Comparison of ENCODE assay signal across 1 cellular context in the genomic region with DNA sequence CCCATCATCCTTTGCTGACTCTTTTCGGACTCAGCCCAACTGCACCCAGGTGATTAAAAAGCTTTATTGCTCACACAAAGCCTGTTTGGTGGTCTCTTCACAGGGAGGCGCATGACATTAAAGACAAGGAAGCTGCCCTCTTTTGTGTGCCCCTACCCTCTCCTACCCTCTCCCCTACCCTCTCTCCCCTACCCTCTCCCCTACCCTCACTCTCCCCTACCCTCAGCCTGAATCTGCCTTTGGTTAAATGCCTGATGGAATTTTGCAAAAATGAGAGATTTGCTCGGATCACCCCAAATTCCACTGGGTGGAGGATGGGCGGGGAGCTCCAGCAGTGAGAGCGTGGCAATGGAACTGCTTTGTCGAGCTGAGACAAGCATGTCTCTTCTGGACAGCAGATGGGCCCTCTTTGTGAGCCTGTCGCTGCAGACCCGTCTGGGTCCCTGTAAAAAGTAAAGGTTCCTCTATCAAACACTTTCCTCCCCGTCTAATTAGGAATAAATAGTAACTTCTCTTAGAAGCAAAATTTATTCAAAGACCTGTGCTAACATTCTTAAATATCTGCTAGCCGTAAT.
TF ChIP-seq lines count a peak whose summit lies in the region.

No MANE protein-coding gene starts in this region.

TF ChIP-seq in H1, 55 proteins besides CTCF, POLR2A, EP300 and RAD21:
- no peak for TF ChIP-seq TAF1 (IDR thresholded peaks at IDR 0.05; ENCODE audit: low read depth, low read length)
- peak; percentile 34; the same call in 1 of the 2 replicates for TF ChIP-seq TEAD4 (IDR thresholded peaks at IDR 0.05; ENCODE audit: low read depth, low read length)
